ENCODE assay signal across 24 cellular contexts in the genomic region with DNA sequence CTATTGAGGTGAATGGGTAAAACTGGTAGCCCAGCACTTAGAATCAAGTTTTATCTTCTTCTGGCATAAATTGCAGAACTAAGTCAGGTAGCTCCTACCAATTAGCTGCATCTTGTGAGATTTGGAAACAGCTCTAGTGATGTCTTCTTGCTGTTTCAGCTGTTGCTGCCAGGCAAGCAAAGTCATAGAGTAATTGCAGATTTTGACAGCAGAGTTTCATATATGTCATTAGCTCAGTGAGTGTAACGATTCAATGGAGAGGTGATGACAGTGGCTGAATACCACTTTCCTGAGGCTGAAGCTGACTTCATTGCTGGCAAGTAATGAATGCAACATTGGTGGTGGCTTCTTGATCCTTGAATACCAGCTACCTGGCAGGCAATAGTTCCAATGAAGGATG.
"Had no signal": no experiment of that assay in that cellular context is flagged by ENCODE, and none has a peak within 500 bp of the region (broad histone marks: within the 10 kb centered on the region; RNA-seq: fewer than 3 reads in every experiment).

No MANE protein-coding gene starts in this region.

- H3K36me3 ChIP-seq: esophagus muscularis mucosa, gastroesophageal sphincter, heart right ventricle, left lung, lower lobe of right lung had no signal

- H3K4me3 Mint-ChIP-seq: mesothelial cell of epicardium had no signal

- H3K27ac ChIP-seq: coronary artery, dorsolateral prefrontal cortex, esophagus muscularis mucosa, foreskin keratinocyte, gastroesophageal sphincter, heart right ventricle, left lung, lower lobe of right lung had no signal

- H3K36me3 Mint-ChIP-seq: mesothelial cell of epicardium had no signal

- ATAC-seq: foreskin keratinocyte, gastroesophageal sphincter, heart right ventricle, left cardiac atrium, left lung, left ventricle myocardium superior, lower lobe of right lung, mucosa of descending colon had no signal

- H3K27me3 ChIP-seq: esophagus muscularis mucosa, foreskin keratinocyte, gastroesophageal sphincter, heart right ventricle, left lung had no signal

- FAIRE-seq: colon, endothelial cell of umbilical vein, frontal cortex, islet of Langerhans, keratinocyte had no signal

- H3K9me3 ChIP-seq: esophagus muscularis mucosa, gastroesophageal sphincter had no signal

- H3K4me3 ChIP-seq: coronary artery, dorsolateral prefrontal cortex, esophagus muscularis mucosa, gastroesophageal sphincter, heart right ventricle, left lung, lower lobe of right lung, mucosa of descending colon had no signal

- H3K4me1 ChIP-seq: esophagus muscularis mucosa, foreskin keratinocyte, gastroesophageal sphincter, heart right ventricle, left lung, lower lobe of right lung had no signal

- DNase-seq: dermis blood vessel endothelial cell; dorsolateral prefrontal cortex; effector CD4-positive, alpha-beta T cell; effector memory CD4-positive, alpha-beta T cell; foreskin keratinocyte; glutamatergic neuron; head of caudate nucleus; heart right ventricle; hippocampal formation; left cardiac atrium; left lung; left ventricle myocardium superior; lower lobe of right lung; mesenchymal stem cell; mucosa of descending colon had no signal
